Comparison of ENCODE assay signal across 8 cellular contexts in the genomic region with DNA sequence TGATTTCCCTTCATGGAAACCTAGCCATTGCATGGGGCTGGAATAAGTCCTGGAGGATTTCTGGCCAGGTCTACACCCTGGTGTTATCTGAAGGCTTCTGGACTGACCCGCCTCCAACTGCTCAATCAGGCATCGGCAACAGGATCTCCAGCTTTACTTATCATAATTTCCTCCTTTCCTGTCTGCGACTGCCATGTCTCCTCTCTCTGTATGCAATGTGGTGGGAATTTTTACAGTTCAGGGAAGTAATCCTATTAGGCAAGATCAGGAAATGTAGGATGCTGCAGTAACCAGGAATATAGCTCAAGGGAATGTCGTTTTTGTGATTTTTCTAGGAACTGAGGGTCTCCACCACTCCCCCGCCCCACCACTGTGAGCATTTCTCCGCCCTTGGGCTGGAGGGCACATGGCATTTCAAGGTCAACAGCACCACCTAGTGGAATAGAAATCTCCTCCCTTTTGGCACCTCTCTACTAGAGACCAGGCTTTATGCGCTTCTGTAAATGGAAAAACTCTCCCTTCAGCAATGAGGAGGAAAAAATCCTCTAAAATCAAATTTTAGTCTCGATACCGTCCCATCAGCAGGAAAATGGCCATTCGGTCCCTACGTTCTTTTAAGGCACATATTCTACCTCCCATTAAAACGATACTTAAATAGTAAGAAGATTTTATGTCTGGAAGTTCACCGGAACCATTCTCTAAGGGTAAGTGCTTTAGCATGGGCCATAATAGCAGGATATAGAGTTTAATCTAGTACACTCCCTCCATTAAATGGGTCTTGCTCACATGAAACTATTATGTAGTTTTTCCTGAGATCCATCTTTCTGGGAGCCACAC.
DNase-seq lines count a peak whose midpoint lies in the region; ATAC-seq and TF ChIP-seq lines count a peak whose summit lies in the region.

No MANE protein-coding gene starts in this region.

- no peaks in the 10 kb centered on the region for H3K27me3 ChIP-seq in HCT116 (ENCODE audit: insufficient read depth, low read length)
- H3K27me3 ChIP-seq in MM.1S (replicated peaks; ENCODE audit: insufficient read depth, low read length) = no peaks in the 10 kb centered on the region
- no peaks in the 10 kb centered on the region for H3K27me3 ChIP-seq in body of pancreas

- H3K27ac Mint-ChIP-seq in immature natural killer cell = no peak overlapping the region

- no peak overlapping the region for H3K4me3 Mint-ChIP-seq in immature natural killer cell

- intact Hi-C loops in HCT116 (cut with micrococcal nuclease) = loop anchor here (1.0 to 5.0 kb wide), 5 partner anchors 94 to 1432 kb away; a partner anchor contains a TSS
- intact Hi-C loops in body of pancreas (cut with DNase I) = loop anchor here (10.0 kb wide), 1 partner anchor 602 kb away; no protein-coding TSS in a partner anchor

- peak; percentile 96 for TF ChIP-seq RAD21 in HCT116 (IDR thresholded peaks at IDR 0.05; ENCODE audit: low read depth)

- H3K4me1 Mint-ChIP-seq in immature natural killer cell = no peaks in the 10 kb centered on the region

- ATAC-seq in HCT116 = peak; percentile 97
- peak; percentile 63 for ATAC-seq in body of pancreas

- no peaks in the 10 kb centered on the region for H3K36me3 Mint-ChIP-seq in immature natural killer cell

- H3K9me3 Mint-ChIP-seq in immature natural killer cell = no peaks in the 10 kb centered on the region

- H3K36me3 ChIP-seq in HCT116 (ENCODE audit: control insufficient read depth in 1 of 2, insufficient read depth in 2 of 2, low read length in 2 of 2) (no peaks in the 10 kb centered on the region), MM.1S (replicated peaks; ENCODE audit: insufficient read depth, low read length) (no peaks in the 10 kb centered on the region), body of pancreas (replicated peaks in 1 of 2; ENCODE audit: insufficient read depth in 1 of 2, low read depth in 2 of 2) (no peaks in the 10 kb centered on the region)

- DNase-seq in SIG-M5 treated with dmso at 0.1 percent for 504 hours (lab: John Stamatoyannopoulos, UW; ENCODE audit: unreplicated experiment) (peak; percentile 54), SIG-M5 (lab: John Stamatoyannopoulos, UW) (no peak), HCT116 (ENCODE audit: low read depth, low spot score) (peak; percentile 38), MM.1S (peak; percentile 63), SKM-1 treated with dmso at 0.1 percent for 144 hours (lab: John Stamatoyannopoulos, UW; ENCODE audit: unreplicated experiment) (peak; percentile 27), body of pancreas (peak; percentile 29 to 66 (median 36)), immature natural killer cell (peak; percentile 26 to 39 (median 37))
- peak in 2 of 3 donors; percentile 13 to 52 for DNase-seq in stimulated activated CD4-positive, alpha-beta T cell treated with anti-CD3 and anti-CD28 coated beads, Interleukin-12 subunit alpha, Interleukin-12 subunit beta, amount 100 ng/mL, for 48 hours (ENCODE audit: low read depth in 2 of 3, low spot score in 1 of 3)

- H3K79me2 ChIP-seq in HCT116 (ENCODE audit: insufficient read depth, low read length) (no peaks in the 10 kb centered on the region), MM.1S (ENCODE audit: low read length) (no peaks in the 10 kb centered on the region)

- RAD21 ChIA-PET in HCT116 (lab: Charles Lee; ENCODE audit: low non-redundant PET in 1 of 2, low total read pairs in 2 of 2, uncharacterized antibody in 2 of 2, unreplicated experiment in 2 of 2) = no interaction called here

- H3K27ac ChIP-seq in HCT116 (ENCODE audit: low read depth, low read length) (no peak overlapping the region), MM.1S (ENCODE audit: low read length) (no peak overlapping the region), body of pancreas (no peak overlapping the region)

- H3K9me3 ChIP-seq in HCT116 (ENCODE audit: control insufficient read depth in 1 of 2, insufficient read depth in 1 of 2, low read depth in 1 of 2, low read length in 2 of 2) = no peaks in the 10 kb centered on the region
- no peaks in the 10 kb centered on the region for H3K9me3 ChIP-seq in MM.1S (replicated peaks; ENCODE audit: insufficient read depth, low read length)
- H3K9me3 ChIP-seq in body of pancreas = no peaks in the 10 kb centered on the region

- H3K27me3 Mint-ChIP-seq in immature natural killer cell (ENCODE audit: low read depth in 3 of 3) = peaks cover 6 to 21% (median 7%) of the 10 kb centered on the region in 3 donors

- POLR2A ChIA-PET in HCT116 (lab: Charles Lee) = no interaction called here

- no peaks in the 10 kb centered on the region for H4K20me1 ChIP-seq in HCT116 (ENCODE audit: insufficient read depth)
- H4K20me1 ChIP-seq in MM.1S (ENCODE audit: insufficient read depth, low read length) = no peaks in the 10 kb centered on the region

- H3K4me3 ChIP-seq in HCT116 (replicated peaks in 1 of 2; ENCODE audit: low read depth in 1 of 2, low read length in 2 of 2) (no peak overlapping the region), MM.1S (ENCODE audit: low read length) (no peak overlapping the region), body of pancreas (no peak overlapping the region)

- peaks cover 0 to 8% of the 10 kb centered on the region in 2 experiments; a peak in 1 of 4 replicates for H3K4me1 ChIP-seq in HCT116 (ENCODE audit: control insufficient read depth in 1 of 2, insufficient read depth in 2 of 2, low read length in 2 of 2)
- no peaks in the 10 kb centered on the region for H3K4me1 ChIP-seq in MM.1S (ENCODE audit: low read length)
- H3K4me1 ChIP-seq in body of pancreas = no peaks in the 10 kb centered on the region

- TF ChIP-seq CTCF in HCT116 (IDR thresholded peaks at IDR 0.05 in 2 of 3, conservative IDR thresholded peaks at IDR 0.05 in 1 of 3; ENCODE audit: borderline replicate concordance in 1 of 3, insufficient read depth in 1 of 3, low read depth in 2 of 3, low read length in 2 of 3) (peak; percentile 70 to 93 (median 78); a peak in 5 of 6 replicates), MM.1S (IDR thresholded peaks at IDR 0.05; ENCODE audit: low read length) (peak; percentile 83), body of pancreas (IDR thresholded peaks at IDR 0.05) (peak; percentile 47 to 84 (median 71))

- TF ChIP-seq POLR2A in HCT116 (IDR thresholded peaks at IDR 0.05; ENCODE audit: borderline replicate concordance, extremely low read depth, insufficient read depth, insufficient read length) (no peak), body of pancreas (IDR thresholded peaks at IDR 0.05) (no peak)

- whole genome bisulfite sequencing in body of pancreas, 2 donors = 24 to 26% methylated on average over 13 of the region's 13 CpGs

- CTCF ChIA-PET in HCT116 (lab: Charles Lee) = interaction anchor here (0.9 to 2.5 kb wide), 9 partner anchors 14 to 1431 kb away, joined by 3 to 14 read pairs (median 5); no protein-coding TSS in a partner anchor

- H2AFZ ChIP-seq in HCT116 (ENCODE audit: low read depth, low read length, poor library complexity, severe bottlenecking) (peak overlapping the region; percentile 62), MM.1S (ENCODE audit: low read length) (peak overlapping the region; percentile 1; the same call in 1 of the 2 replicates)

- no peaks in the 10 kb centered on the region for H3F3A ChIP-seq in MM.1S (ENCODE audit: insufficient read depth, low read length)

- BruUV-seq in HCT116 (replicated peaks; lab: Mats Ljungman, UMichigan) = no TSS peak

- H3K9ac ChIP-seq in HCT116 (ENCODE audit: low read length) (no peak overlapping the region), MM.1S (ENCODE audit: low read length) (no peak overlapping the region)

- H3K4me2 ChIP-seq in HCT116 (ENCODE audit: low read length) (peak overlapping the region; percentile 13; the same call in 1 of the 2 replicates), MM.1S (ENCODE audit: low read depth, low read length) (peak overlapping the region; percentile 32; the same call in 1 of the 2 replicates)

- H3K9me2 ChIP-seq in HCT116 (ENCODE audit: insufficient read depth) (no peaks in the 10 kb centered on the region), MM.1S (replicated peaks; ENCODE audit: insufficient read depth, low read length) (no peaks in the 10 kb centered on the region)

TF ChIP-seq in HCT116, 20 proteins besides CTCF, POLR2A, EP300 and RAD21 (continues in another document):
- TF ChIP-seq TCF7L2 (IDR thresholded peaks at IDR 0.05; ENCODE audit: borderline replicate concordance, extremely low read depth, insufficient read depth, insufficient read length) (no peak), SIN3A (IDR thresholded peaks at IDR 0.05; ENCODE audit: low read depth) (no peak), SP1 (IDR thresholded peaks at IDR 0.05; ENCODE audit: low read depth) (no peak), EZH2phosphoT487 (IDR thresholded peaks at IDR 0.05; ENCODE audit: borderline replicate concordance) (no peak), YY1 (IDR thresholded peaks at IDR 0.05; ENCODE audit: extremely low read depth, insufficient replicate concordance, low read depth, low read length) (no peak), POLR2AphosphoS5 (IDR thresholded peaks at IDR 0.05; ENCODE audit: low read depth, low read length) (no peak), CBX3 (IDR thresholded peaks at IDR 0.05; ENCODE audit: low read depth) (no peak), FOSL1 (IDR thresholded peaks at IDR 0.05; ENCODE audit: low read depth) (no peak), EZH2 (IDR thresholded peaks at IDR 0.05) (no peak)
- TF ChIP-seq, protein P1, sequence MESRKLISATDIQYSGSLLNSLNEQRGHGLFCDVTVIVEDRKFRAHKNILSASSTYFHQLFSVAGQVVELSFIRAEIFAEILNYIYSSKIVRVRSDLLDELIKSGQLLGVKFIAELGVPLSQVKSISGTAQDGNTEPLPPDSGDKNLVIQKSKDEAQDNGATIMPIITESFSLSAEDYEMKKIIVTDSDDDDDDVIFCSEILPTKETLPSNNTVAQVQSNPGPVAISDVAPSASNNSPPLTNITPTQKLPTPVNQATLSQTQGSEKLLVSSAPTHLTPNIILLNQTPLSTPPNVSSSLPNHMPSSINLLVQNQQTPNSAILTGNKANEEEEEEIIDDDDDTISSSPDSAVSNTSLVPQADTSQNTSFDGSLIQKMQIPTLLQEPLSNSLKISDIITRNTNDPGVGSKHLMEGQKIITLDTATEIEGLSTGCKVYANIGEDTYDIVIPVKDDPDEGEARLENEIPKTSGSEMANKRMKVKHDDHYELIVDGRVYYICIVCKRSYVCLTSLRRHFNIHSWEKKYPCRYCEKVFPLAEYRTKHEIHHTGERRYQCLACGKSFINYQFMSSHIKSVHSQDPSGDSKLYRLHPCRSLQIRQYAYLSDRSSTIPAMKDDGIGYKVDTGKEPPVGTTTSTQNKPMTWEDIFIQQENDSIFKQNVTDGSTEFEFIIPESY (IDR thresholded peaks at IDR 0.05; ENCODE audit: extremely low read depth, insufficient replicate concordance, low read length) = no peak
- TF ChIP-seq, protein P2, sequence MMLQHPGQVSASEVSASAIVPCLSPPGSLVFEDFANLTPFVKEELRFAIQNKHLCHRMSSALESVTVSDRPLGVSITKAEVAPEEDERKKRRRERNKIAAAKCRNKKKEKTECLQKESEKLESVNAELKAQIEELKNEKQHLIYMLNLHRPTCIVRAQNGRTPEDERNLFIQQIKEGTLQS (IDR thresholded peaks at IDR 0.05) = no peak
- TF ChIP-seq, protein P3, sequence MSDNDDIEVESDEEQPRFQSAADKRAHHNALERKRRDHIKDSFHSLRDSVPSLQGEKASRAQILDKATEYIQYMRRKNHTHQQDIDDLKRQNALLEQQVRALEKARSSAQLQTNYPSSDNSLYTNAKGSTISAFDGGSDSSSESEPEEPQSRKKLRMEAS (IDR thresholded peaks at IDR 0.05) = no peak
